22 cellular contexts compared by ENCODE assay signal in the genomic region with DNA sequence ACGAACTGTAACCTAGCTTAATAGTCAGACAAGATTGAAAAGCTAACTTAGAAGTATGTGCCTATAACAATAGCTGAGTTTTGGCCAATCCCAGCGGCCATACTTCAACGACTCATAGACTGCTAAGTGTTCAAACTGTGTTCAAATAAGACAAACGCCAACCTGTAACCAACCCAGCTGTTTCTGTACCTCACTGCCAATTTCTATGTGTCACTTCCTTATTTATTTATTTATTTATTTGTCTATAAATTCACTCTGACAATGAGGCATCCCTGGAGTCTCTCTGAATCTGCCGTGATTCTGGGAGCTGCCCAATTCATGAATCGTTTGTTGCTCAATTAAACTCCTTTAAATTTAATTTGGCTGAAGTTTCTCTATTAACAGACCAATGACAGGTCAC. TPM values are rescaled to one million over a fixed set of nuclear protein-coding genes. Genes with fewer than 3 reads are reported as not detected.
DNase-seq lines count a peak whose midpoint lies in the region; ATAC-seq, FAIRE-seq and TF ChIP-seq lines count a peak whose summit lies in the region.
"Had no signal": no experiment of that assay in that cellular context is flagged by ENCODE, and none has a peak within 500 bp of the region (broad histone marks: within the 10 kb centered on the region; RNA-seq: fewer than 3 reads in every experiment).

No MANE protein-coding gene starts in this region.

- H2BK15ac ChIP-seq in IMR-90 (ENCODE audit: low read depth, low read length): no peak overlapping the region

- H2AK9ac ChIP-seq in IMR-90 (replicated peaks; ENCODE audit: low read depth, low read length, poor library complexity): no peak overlapping the region

- no peak overlapping the region for H4K8ac ChIP-seq in IMR-90 (ENCODE audit: low read depth in 2 of 2, low read length in 2 of 2)

- H3K36me3 ChIP-seq in IMR-90 (ENCODE audit: control insufficient read depth, insufficient read depth, low read length): no peaks in the 10 kb centered on the region
- H3K36me3 ChIP-seq in Panc1 (ENCODE audit: control insufficient read depth, insufficient read depth, low read length): no peaks in the 10 kb centered on the region
- no peaks in the 10 kb centered on the region for H3K36me3 ChIP-seq in bronchial epithelial cell (ENCODE audit: control insufficient read depth, insufficient read depth, low read length)
- no peaks in the 10 kb centered on the region for H3K36me3 ChIP-seq in tibial artery
- H3K36me3 ChIP-seq: BE2C had no signal

- H2BK20ac ChIP-seq in IMR-90 (ENCODE audit: low read depth, low read length): no peak overlapping the region

- no peaks in the 10 kb centered on the region for H3K9me1 ChIP-seq in IMR-90 (ENCODE audit: insufficient read depth, low read length)

- CTCF ChIA-PET in IMR-90 (lab: Yijun Ruan, JAX) (interaction anchor here (0.5 to 0.7 kb wide), 3 partner anchors 8 to 590 kb away, joined by 3 to 4 read pairs (median 3); no protein-coding TSS in a partner anchor), Panc1 (lab: Charles Lee) (no interaction called here)

- ATAC-seq in IMR-90 (ENCODE audit: low read depth) (no peak), Panc1 (no peak), foreskin keratinocyte (peak; percentile 66)
- ATAC-seq in naive thymus-derived CD8-positive, alpha-beta T cell: no peak

- H4K91ac ChIP-seq in IMR-90 (ENCODE audit: insufficient read depth, low read depth, low read length): no peak overlapping the region

- H3K4me3 ChIP-seq in IMR-90 (ENCODE audit: insufficient read depth, low read depth, low read length) (no peak overlapping the region), Panc1 (ENCODE audit: low read depth in 2 of 2, low read length in 2 of 2) (no peak overlapping the region), bronchial epithelial cell (ENCODE audit: low read depth, low read length) (no peak overlapping the region), tibial artery (no peak overlapping the region)

- H3K27me3 ChIP-seq in IMR-90 (ENCODE audit: control insufficient read depth, insufficient read depth, low read length) (peaks cover 15% of the 10 kb centered on the region; the same call in 1 of the 2 replicates), Panc1 (ENCODE audit: control insufficient read depth, insufficient read depth, low read length) (no peaks in the 10 kb centered on the region), bronchial epithelial cell (ENCODE audit: control insufficient read depth, insufficient read depth, low read length) (peaks cover 2% of the 10 kb centered on the region), foreskin keratinocyte (peaks cover 8% of the 10 kb centered on the region), tibial artery (peaks cover 0 to 2% of the 10 kb centered on the region in 2 donors)

- peak; percentile 14 for DNase-seq in IMR-90
- DNase-seq in Panc1 (ENCODE audit: low read depth, low spot score): no peak
- DNase-seq in bronchial epithelial cell (ENCODE audit: low read depth): peak; percentile 55
- peak; percentile 15 to 45 for DNase-seq in foreskin keratinocyte
- DNase-seq in naive thymus-derived CD8-positive, alpha-beta T cell: no peak
- DNase-seq in NCI-H524 treated with DMSO at 0.1 percent for 48 hours (lab: John Stamatoyannopoulos, UW): no peak
- DNase-seq in DMS153 (lab: John Stamatoyannopoulos, UW): no peak
- DNase-seq in tibial artery: no peak
- DNase-seq: BE2C; CD4-positive, alpha-beta T cell; DMS79; GOT3; NCI-H1048; NCI-H1436 treated with DMSO at 0.1 percent for 48 hours; NCI-H2029 treated with DMSO at 0.1 percent for 48 hours; NCI-H2171 treated with DMSO at 0.1 percent for 48 hours; NCI-H82; SHP77 treated with DMSO at 0.1 percent for 48 hours; T-helper 1 cell had no signal

- peaks cover 20 to 39% (median 32%) of the 10 kb centered on the region in 4 donors for H3K4me1 Mint-ChIP-seq in naive thymus-derived CD8-positive, alpha-beta T cell

- no peaks in the 10 kb centered on the region for H3K79me1 ChIP-seq in IMR-90 (ENCODE audit: low read depth in 1 of 2, low read length in 2 of 2)

- H3K4ac ChIP-seq in IMR-90 (ENCODE audit: low read depth, low read length): no peak overlapping the region

- no peak overlapping the region for H3K27ac ChIP-seq in IMR-90 (ENCODE audit: insufficient read depth, low read length)
- H3K27ac ChIP-seq in Panc1 (ENCODE audit: low read length): peak overlapping the region; percentile 39; the same call in 1 of the 2 replicates
- no peak overlapping the region for H3K27ac ChIP-seq in foreskin keratinocyte
- no peak overlapping the region for H3K27ac ChIP-seq in tibial artery

- no peak overlapping the region for H2BK120ac ChIP-seq in IMR-90 (ENCODE audit: low read depth, low read length)

- no peak for TF ChIP-seq POLR2A in IMR-90 (IDR thresholded peaks at IDR 0.05; ENCODE audit: low read depth, low read length)

- no peak overlapping the region for H3K9ac ChIP-seq in IMR-90 (ENCODE audit: low read depth, low read length)

- H3K4me2 ChIP-seq in IMR-90 (ENCODE audit: low read depth, low read length): no peak overlapping the region

- H3K4me3 Mint-ChIP-seq in naive thymus-derived CD8-positive, alpha-beta T cell: no peak overlapping the region
- H3K4me3 Mint-ChIP-seq: CD4-positive, alpha-beta T cell; HFFc6; IgD-negative memory B cell had no signal

- no peak overlapping the region for H3K18ac ChIP-seq in IMR-90 (ENCODE audit: low read depth, low read length)

- FAIRE-seq in bronchial epithelial cell (lab: Jason Lieb, UNC): no peak

- H4K5ac ChIP-seq in IMR-90 (ENCODE audit: low read depth, low read length): no peak overlapping the region

- TF ChIP-seq CTCF in IMR-90 (conservative IDR thresholded peaks at IDR 0.05; ENCODE audit: low read depth, low read length): no peak
- TF ChIP-seq CTCF in Panc1 (IDR thresholded peaks at IDR 0.05): no peak
- no peak for TF ChIP-seq CTCF in bronchial epithelial cell (IDR thresholded peaks at IDR 0.05; ENCODE audit: insufficient read depth, low read length, severe bottlenecking)
- TF ChIP-seq CTCF in foreskin keratinocyte (conservative IDR thresholded peaks at IDR 0.05): no peak
- TF ChIP-seq CTCF in tibial artery (IDR thresholded peaks at IDR 0.05): no peak

- H3K4me1 ChIP-seq in IMR-90 (ENCODE audit: control insufficient read depth, insufficient read depth, low read length): peaks cover 2% of the 10 kb centered on the region; the same call in 1 of the 2 replicates
- H3K4me1 ChIP-seq in Panc1 (ENCODE audit: control insufficient read depth, insufficient read depth, low read length): no peaks in the 10 kb centered on the region; the same call in 1 of the 2 replicates
- no peaks in the 10 kb centered on the region for H3K4me1 ChIP-seq in foreskin keratinocyte
- peaks cover 0 to 23% (median 11%) of the 10 kb centered on the region in 4 donors for H3K4me1 ChIP-seq in tibial artery
- H3K4me1 ChIP-seq: BE2C had no signal

- H3K27ac Mint-ChIP-seq in naive thymus-derived CD8-positive, alpha-beta T cell: no peak overlapping the region
- H3K27ac Mint-ChIP-seq: CD4-positive, alpha-beta T cell; HFFc6; IgD-negative memory B cell had no signal

- no peaks in the 10 kb centered on the region for H3K9me3 ChIP-seq in IMR-90 (ENCODE audit: control insufficient read depth, insufficient read depth, low read length)
- H3K9me3 ChIP-seq in Panc1 (ENCODE audit: control insufficient read depth, insufficient read depth, low read depth, low read length): no peaks in the 10 kb centered on the region
- no peaks in the 10 kb centered on the region for H3K9me3 ChIP-seq in tibial artery
- H3K9me3 ChIP-seq: BE2C had no signal

- H2AFZ ChIP-seq in IMR-90 (replicated peaks; ENCODE audit: low read length, poor library complexity): no peak overlapping the region

- TF ChIP-seq RAD21 in IMR-90 (IDR thresholded peaks at IDR 0.05; ENCODE audit: low read length): no peak

- H3K36me3 Mint-ChIP-seq in naive thymus-derived CD8-positive, alpha-beta T cell: no peaks in the 10 kb centered on the region
- H3K36me3 Mint-ChIP-seq: IgD-negative memory B cell had no signal

- no peaks in the 10 kb centered on the region for H3K9me3 Mint-ChIP-seq in naive thymus-derived CD8-positive, alpha-beta T cell
- H3K9me3 Mint-ChIP-seq: CD4-positive, alpha-beta T cell; HFFc6 had no signal

- intact Hi-C loops in IMR-90 (cut with micrococcal nuclease): loop anchor here (5.0 kb wide), 2 partner anchors 165 to 590 kb away; no protein-coding TSS in a partner anchor
- intact Hi-C loops in Panc1 (cut with micrococcal nuclease; ENCODE audit: unreplicated experiment): loop anchor here (5.0 kb wide), 1 partner anchor 605 kb away; no protein-coding TSS in a partner anchor
- intact Hi-C loops in tibial artery (cut with DNase I; ENCODE audit: low total_unique reads): loop anchor here (5.0 kb wide), 1 partner anchor 590 kb away; no protein-coding TSS in a partner anchor

- dilution Hi-C loops in IMR-90 (cut with HindIII; ENCODE audit: low sequenced_read_pairs, unreplicated experiment): no loop called here

- peaks cover 0 to 14% (median 3%) of the 10 kb centered on the region in 5 donors for H3K27me3 Mint-ChIP-seq in naive thymus-derived CD8-positive, alpha-beta T cell

- no peak overlapping the region for H2AK5ac ChIP-seq in IMR-90 (ENCODE audit: low read depth, low read length)

- POLR2A ChIA-PET in IMR-90 (lab: Charles Lee; ENCODE audit: unreplicated experiment): no interaction called here
- POLR2A ChIA-PET in Panc1 (lab: Charles Lee): no interaction called here
- POLR2A ChIA-PET in naive thymus-derived CD8-positive, alpha-beta T cell (lab: Charles Lee): no interaction called here

- H3K14ac ChIP-seq in IMR-90 (replicated peaks; ENCODE audit: low read depth, low read length): no peak overlapping the region

- H2BK5ac ChIP-seq in IMR-90 (ENCODE audit: low read depth, low read length, poor library complexity, severe bottlenecking): no peak overlapping the region

- H3K56ac ChIP-seq in IMR-90 (ENCODE audit: extremely low read depth, insufficient read depth, low read length): no peak overlapping the region

- in situ Hi-C loops in IMR-90 (cut with MboI; ENCODE audit: low sequenced_read_pairs): no loop called here
- in situ Hi-C loops in Panc1 (cut with HindIII; ENCODE audit: low pct_unique_long_range_greater_than_20kb, low sequenced_read_pairs): no loop called here

- BruUV-seq in IMR-90 (replicated peaks; lab: Mats Ljungman, UMichigan): no TSS peak
- BruUV-seq in Panc1 (replicated peaks; lab: Mats Ljungman, UMichigan): no TSS peak

- H3K23ac ChIP-seq in IMR-90 (ENCODE audit: low read depth, low read length): no peak overlapping the region

- no CpG with 5 or more reads among the region's 6 CpGs for WGBS in IMR-90 (ENCODE audit: extremely low coverage in 2 of 2, insufficient read length in 1 of 2), 2 experiments

- H4K20me1 ChIP-seq in IMR-90 (ENCODE audit: insufficient read depth, low read length): no peaks in the 10 kb centered on the region

RNA-seq across cellular contexts. Expression of a gene that starts 21.7 kb away (rescaled TPM):
- total RNA-seq in IMR-90 (2012; rRNA removed): 0.18 and 0.56 TPM in 2 replicates
- 0.10 and 0.17 TPM in 2 replicates for polyA plus RNA-seq in IMR-90 (2012; rRNA removed)
- polyA plus RNA-seq in IMR-90 (2012; cell fraction: cytosol; rRNA removed): 0.03 and 0.05 TPM in 2 replicates
- polyA plus RNA-seq in IMR-90 (2012; cell fraction: nucleus; rRNA removed; ENCODE audit: low replicate concordance): 0.05 TPM in 1 of 2 replicates, not detected in the other
- total RNA-seq in Panc1 (2021; ENCODE audit: unreplicated experiment): 0.82 TPM
- 1.2 TPM for polyA plus RNA-seq in Panc1 (2012; ENCODE audit: insufficient read length)
- total RNA-seq in bronchial epithelial cell: 0.53 and 4.4 TPM in 2 replicates
- total RNA-seq in foreskin keratinocyte: 0.11 TPM in 1 of 2 replicates, not detected in the other
- not detected in 2 replicates for polyA plus RNA-seq in foreskin keratinocyte
- under 1 TPM in 1 of 2 experiments, not detected in 1; 0.33 TPM for total RNA-seq in naive thymus-derived CD8-positive, alpha-beta T cell
- polyA plus RNA-seq in naive thymus-derived CD8-positive, alpha-beta T cell: 1 to 10 TPM in 1 of 3 donors, not detected in 2; 2.4 TPM
- total RNA-seq: HFFc6 had no signal
- polyA plus RNA-seq: AG04450, IgD-negative memory B cell had no signal

Comparison
In these comparisons a context has a peak if more than half of its experiments do, and no peak if none do; other contexts are left out.
1. DNase-seq: peak in IMR-90 (single experiment), bronchial epithelial cell (single experiment) and foreskin keratinocyte (2 of 2); none in Panc1 (single experiment), naive thymus-derived CD8-positive, alpha-beta T cell (0 of 10), NCI-H524 treated with DMSO at 0.1 percent for 48 hours (single experiment), DMS153 (single experiment) and tibial artery (0 of 2).